Comparison of ENCODE assay signal across 32 cellular contexts in genomic region chr11:86781546-86781945, GRCh38. TPM values are rescaled to one million over a fixed set of nuclear protein-coding genes. Genes with fewer than 3 reads are reported as not detected.
DNase-seq lines count a peak whose midpoint lies in the region; ATAC-seq and TF ChIP-seq lines count a peak whose summit lies in the region.
"Had no signal": no experiment of that assay in that cellular context is flagged by ENCODE, and none has a peak within 500 bp of the region (broad histone marks: within the 10 kb centered on the region; RNA-seq: fewer than 3 reads in every experiment).

No MANE protein-coding gene starts in this region.

- H3K14ac ChIP-seq in H9 (ENCODE audit: insufficient read depth, low read length): no peak overlapping the region

- no peaks in the 10 kb centered on the region for H4K20me1 ChIP-seq in H9 (ENCODE audit: control insufficient read depth, insufficient read depth, insufficient read length)

- H3K4me3 Mint-ChIP-seq in H9 (no peak overlapping the region), immature natural killer cell (no peak overlapping the region)
- H3K4me3 Mint-ChIP-seq: mesothelial cell of epicardium; naive thymus-derived CD8-positive, alpha-beta T cell; stimulated activated naive B cell treated with anti-CD40 and anti-IgM and Interleukin-4, amounts not matched to agents 10 μg/mL and 1 μg/mL and 100 μg/mL, for 72 hours had no signal

- H3K9me3 Mint-ChIP-seq in H9 (no peaks in the 10 kb centered on the region), immature natural killer cell (no peaks in the 10 kb centered on the region)
- H3K9me3 Mint-ChIP-seq: mesothelial cell of epicardium; stimulated activated naive B cell treated with anti-CD40 and anti-IgM and Interleukin-4, amounts not matched to agents 10 μg/mL and 1 μg/mL and 100 μg/mL, for 72 hours had no signal

- H3K18ac ChIP-seq in H9 (ENCODE audit: insufficient read length, low read depth, low read length): no peak overlapping the region

- H2BK20ac ChIP-seq in H9 (ENCODE audit: low read depth, low read length, poor library complexity, severe bottlenecking): no peak overlapping the region

- H3K4me2 ChIP-seq in H9 (ENCODE audit: insufficient read depth, insufficient read length, low read length): no peak overlapping the region

- H3K23me2 ChIP-seq in H9 (ENCODE audit: insufficient read length, low read depth, low read length, poor library complexity, severe bottlenecking): no peaks in the 10 kb centered on the region

- H2AK5ac ChIP-seq in H9 (ENCODE audit: insufficient read length, low read length): no peak overlapping the region

- no peak overlapping the region for H4K5ac ChIP-seq in H9 (ENCODE audit: insufficient read length, low read depth, low read length)

- H3K9me3 ChIP-seq in H9 (ENCODE audit: control insufficient read depth, low read depth, low read length): no peaks in the 10 kb centered on the region
- H3K9me3 ChIP-seq: body of pancreas, heart right ventricle, left ventricle myocardium inferior, pancreas, right atrium auricular region, suprapubic skin, uterus had no signal

- H3K4me1 ChIP-seq in H9 (ENCODE audit: insufficient read depth, low read length): no peaks in the 10 kb centered on the region
- H3K4me1 ChIP-seq: body of pancreas, heart right ventricle, left ventricle myocardium inferior, pancreas, right atrium auricular region, uterus had no signal

- H3K36me3 Mint-ChIP-seq in H9 (ENCODE audit: insufficient read depth in 1 of 3, low read depth in 3 of 3): no peaks in the 10 kb centered on the region
- H3K36me3 Mint-ChIP-seq in immature natural killer cell: peaks cover 0 to 2% (median 0%) of the 10 kb centered on the region in 3 donors
- H3K36me3 Mint-ChIP-seq: mesothelial cell of epicardium; naive thymus-derived CD8-positive, alpha-beta T cell; stimulated activated naive B cell treated with anti-CD40 and anti-IgM and Interleukin-4, amounts not matched to agents 10 μg/mL and 1 μg/mL and 100 μg/mL, for 72 hours had no signal

- H3K4me1 Mint-ChIP-seq in H9: peaks cover 0 to 5% of the 10 kb centered on the region in 2 experiments; a peak in 1 of 4 replicates
- H3K4me1 Mint-ChIP-seq in immature natural killer cell: no peaks in the 10 kb centered on the region
- H3K4me1 Mint-ChIP-seq: naive thymus-derived CD8-positive, alpha-beta T cell; stimulated activated naive B cell treated with anti-CD40 and anti-IgM and Interleukin-4, amounts not matched to agents 10 μg/mL and 1 μg/mL and 100 μg/mL, for 72 hours had no signal

- H3K27me3 Mint-ChIP-seq in H9 (ENCODE audit: low read depth) (no peaks in the 10 kb centered on the region; the same call in 1 of the 2 replicates), immature natural killer cell (ENCODE audit: low read depth in 3 of 3) (peaks cover 4 to 11% (median 7%) of the 10 kb centered on the region in 3 donors)

- DNase-seq in ELF-1 (ENCODE audit: low read depth, low spot score): peak; percentile 26
- peak; percentile 59 for DNase-seq in H9
- peak; percentile 21 for DNase-seq in SK-MEL-5 (ENCODE audit: low read depth, low spot score)
- DNase-seq in immature natural killer cell: peak; percentile 22 to 41 (median 26)
- no peak for DNase-seq in activated CD4-positive, alpha-beta T cell treated with anti-CD3 and anti-CD28 coated beads, Interleukin-2, amount 50 U/mL, for 1 hour
- no peak for DNase-seq in cerebellar nuclear complex (lab: John Stamatoyannopoulos, UW)
- no peak for DNase-seq in NCI-H1105 treated with DMSO at 0.1 percent for 48 hours (lab: John Stamatoyannopoulos, UW)
- DNase-seq: activated CD4-positive, alpha-beta T cell treated with anti-CD3 and anti-CD28 coated beads for 1 hour; activated CD8-positive, alpha-beta memory T cell treated with anti-CD3 and anti-CD28 coated beads for 24 hours; activated gamma-delta T cell treated with Interleukin-2 at 50 U/mL for 16 hours; activated T-cell treated with anti-CD3 and anti-CD28 coated beads, Interleukin-2, amount 50 U/mL, for 1 hour; body of pancreas; C1 segment of cervical spinal cord; Calu3; HCEC 1CT; heart right ventricle; left ventricle myocardium inferior; MM.1S; naive thymus-derived CD8-positive, alpha-beta T cell; NCI-H1436 treated with DMSO at 0.1 percent for 48 hours; NCI-H2107; NCI-H446; pancreas; stimulated activated CD4-positive, alpha-beta T cell treated with anti-CD3 and anti-CD28 coated beads, Interleukin-12 subunit alpha, Interleukin-12 subunit beta, amount 100 ng/mL, for 4 hours; stimulated activated CD4-positive, alpha-beta T cell treated with anti-CD3 and anti-CD28 coated beads, Interleukin-4, amount 100 ng/mL, for 24 hours; stimulated activated naive B cell treated with anti-CD40 and anti-IgM and Interleukin-4, amounts not matched to agents 10 μg/mL and 1 μg/mL and 100 μg/mL, for 72 hours; uterus had no signal

- no peak overlapping the region for H3K4ac ChIP-seq in H9 (ENCODE audit: low read depth, low read length)

- H3K56ac ChIP-seq in H9 (ENCODE audit: insufficient read length, low read depth, low read length): no peak overlapping the region

- no peaks in the 10 kb centered on the region for H3K79me2 ChIP-seq in H9 (ENCODE audit: insufficient read depth, low read length)

- no peak overlapping the region for H3T11ph ChIP-seq in H9 (ENCODE audit: low read length)

- in situ Hi-C loops in SK-MEL-5 (cut with HindIII; ENCODE audit: low pct_unique_long_range_greater_than_20kb, low sequenced_read_pairs): no loop called here

- H2BK5ac ChIP-seq in H9 (ENCODE audit: insufficient read length, low read length): no peak overlapping the region

- H3K79me1 ChIP-seq in H9 (ENCODE audit: insufficient read depth, low read depth, low read length, poor library complexity, severe bottlenecking): no peaks in the 10 kb centered on the region

- no peak overlapping the region for H3K9ac ChIP-seq in H9 (ENCODE audit: extremely low read depth, insufficient read length, low read length)

- H3K27ac Mint-ChIP-seq in H9 (no peak overlapping the region), immature natural killer cell (no peak overlapping the region)
- H3K27ac Mint-ChIP-seq: mesothelial cell of epicardium; stimulated activated naive B cell treated with anti-CD40 and anti-IgM and Interleukin-4, amounts not matched to agents 10 μg/mL and 1 μg/mL and 100 μg/mL, for 72 hours had no signal

- no peak overlapping the region for H4K91ac ChIP-seq in H9 (ENCODE audit: insufficient read length, low read depth, low read length)

- no peak overlapping the region for H3K23ac ChIP-seq in H9 (ENCODE audit: insufficient read length, low read depth, low read length)

- no peaks in the 10 kb centered on the region for H3K27me3 ChIP-seq in H9 (ENCODE audit: insufficient read depth, low read length)
- H3K27me3 ChIP-seq: body of pancreas, pancreas, right atrium auricular region, suprapubic skin, uterus had no signal

- H4K8ac ChIP-seq in H9 (replicated peaks; ENCODE audit: insufficient read length, low read depth, low read length): no peak overlapping the region

- peak; percentile 49; the same call in 2 of the 3 replicates for TF ChIP-seq CTCF in H9 (conservative IDR thresholded peaks at IDR 0.05)

- H2AFZ ChIP-seq in H9 (ENCODE audit: low read length): no peak overlapping the region

- H2BK120ac ChIP-seq in H9 (ENCODE audit: low read depth, low read length, poor library complexity, severe bottlenecking): no peak overlapping the region

- ATAC-seq in HG02973 (IDR thresholded peaks at IDR 0.05; ENCODE audit: unreplicated experiment): no peak
- ATAC-seq: body of pancreas; heart right ventricle; naive thymus-derived CD8-positive, alpha-beta T cell; pancreas had no signal

- H3K27ac ChIP-seq in H9 (ENCODE audit: insufficient read length, low read depth, low read length): no peak overlapping the region
- H3K27ac ChIP-seq: body of pancreas, epithelial cell of prostate, heart right ventricle, left ventricle myocardium inferior, pancreas, right atrium auricular region, suprapubic skin, uterus had no signal

- H2BK15ac ChIP-seq in H9 (ENCODE audit: low read depth, low read length): no peak overlapping the region

- H2BK12ac ChIP-seq in H9 (ENCODE audit: insufficient read length, low read depth, low read length): no peak overlapping the region

RNA-seq across cellular contexts. Expression of gene PRSS23, which starts 18.8 kb away (rescaled TPM):
- 6.3 and 6.9 TPM in 2 replicates for total RNA-seq in H9 (2021)
- total RNA-seq in SK-MEL-5 (2014; rRNA removed; shearing (Covaris generic)): 23.5 and 34.2 TPM in 2 replicates
- 31.9 and 32.9 TPM in 2 replicates for polyA plus RNA-seq in SK-MEL-5 (2015; cell fraction: cytosol; rRNA removed)
- 7.4 and 8.3 TPM in 2 replicates for polyA plus RNA-seq in SK-MEL-5 (2015; cell fraction: nucleus; rRNA removed)
- polyA plus RNA-seq in immature natural killer cell: 100 to 1,000 TPM; 215 to 248 (median 217) TPM

Comparison
In these comparisons a context has a peak if more than half of its experiments do, and no peak if none do; other contexts are left out.
1. DNase-seq: peak in ELF-1 (single experiment), H9 (single experiment), SK-MEL-5 (single experiment) and immature natural killer cell (3 of 3); none in activated CD4-positive, alpha-beta T cell treated with anti-CD3 and anti-CD28 coated beads, Interleukin-2, amount 50 U/mL, for 1 hour (single experiment), cerebellar nuclear complex (0 of 2) and NCI-H1105 treated with DMSO at 0.1 percent for 48 hours (single experiment).